8 cellular contexts compared by ENCODE assay signal in genomic region chr6:108118359-108118724, GRCh38. TPM values are rescaled to one million over a fixed set of nuclear protein-coding genes. Genes with fewer than 3 reads are reported as not detected.
A peak's percentile ranks its signal among the peaks of the same experiment; 100 is the strongest.
DNase-seq lines count a peak whose midpoint lies in the region; ATAC-seq and TF ChIP-seq lines count a peak whose summit lies in the region.

No MANE protein-coding gene starts in this region.

- H3K4me1 ChIP-seq in lower lobe of right lung (peaks cover 49% of the 10 kb centered on the region), tibial artery (peaks cover 0 to 56% (median 43%) of the 10 kb centered on the region in 4 donors)

- no peak for DNase-seq in activated T-cell treated with anti-CD3 and anti-CD28 coated beads, Interleukin-2, amount 50 U/mL, for 4 hours
- DNase-seq in activated T-cell treated with anti-CD3 and anti-CD28 coated beads for 4 hours (no peak), lower lobe of right lung (no peak), tibial artery (no peak), omental fat pad (ENCODE audit: low spot score) (no peak)
- DNase-seq in activated naive CD8-positive, alpha-beta T cell treated with anti-CD3 and anti-CD28 coated beads, Interleukin-2, amount 50 U/mL, for 24 hours, result no peak
- no peak for DNase-seq in activated CD4-positive, alpha-beta T cell treated with anti-CD3 and anti-CD28 coated beads for 1 hour

- H3K9me3 ChIP-seq in lower lobe of right lung, result no peaks in the 10 kb centered on the region
- H3K9me3 ChIP-seq in tibial artery, result no peaks in the 10 kb centered on the region

- no peaks in the 10 kb centered on the region for H3K9me3 Mint-ChIP-seq in activated T-cell treated with anti-CD3 and anti-CD28 coated beads, Interleukin-2, amount 50 U/mL, for 4 hours
- H3K9me3 Mint-ChIP-seq in activated naive CD8-positive, alpha-beta T cell treated with anti-CD3 and anti-CD28 coated beads, Interleukin-2, amount 50 U/mL, for 24 hours, result no peaks in the 10 kb centered on the region

- H3K36me3 ChIP-seq in lower lobe of right lung (no peaks in the 10 kb centered on the region), tibial artery (no peaks in the 10 kb centered on the region)

- no peak for ATAC-seq in activated T-cell treated with anti-CD3 and anti-CD28 coated beads, Interleukin-2, amount 50 U/mL, for 4 hours
- no peak for ATAC-seq in activated naive CD8-positive, alpha-beta T cell treated with anti-CD3 and anti-CD28 coated beads, Interleukin-2, amount 50 U/mL, for 24 hours
- ATAC-seq in lower lobe of right lung (peak in 1 of 2 donors; percentile 11), omental fat pad (ENCODE audit: low FRiP score) (no peak), GM19452 (IDR thresholded peaks at IDR 0.05; ENCODE audit: unreplicated experiment) (no peak)

- peak overlapping the region; percentile 85 for H3K4me3 Mint-ChIP-seq in activated T-cell treated with anti-CD3 and anti-CD28 coated beads, Interleukin-2, amount 50 U/mL, for 4 hours
- peak overlapping the region; percentile 85 for H3K4me3 Mint-ChIP-seq in activated naive CD8-positive, alpha-beta T cell treated with anti-CD3 and anti-CD28 coated beads, Interleukin-2, amount 50 U/mL, for 24 hours

- no peak overlapping the region for H3K27ac ChIP-seq in lower lobe of right lung
- no peak overlapping the region for H3K27ac ChIP-seq in tibial artery

- no peak for TF ChIP-seq CTCF in lower lobe of right lung (IDR thresholded peaks at IDR 0.05)
- no peak for TF ChIP-seq CTCF in tibial artery (IDR thresholded peaks at IDR 0.05)
- TF ChIP-seq CTCF in omental fat pad (IDR thresholded peaks at IDR 0.05), result no peak

- H3K4me3 ChIP-seq in lower lobe of right lung (peak overlapping the region; percentile 82), tibial artery (peak overlapping the region; percentile 54 to 58)

- H3K27me3 Mint-ChIP-seq in activated T-cell treated with anti-CD3 and anti-CD28 coated beads, Interleukin-2, amount 50 U/mL, for 4 hours (ENCODE audit: low read depth), result peaks cover 90% of the 10 kb centered on the region
- peaks cover 90% of the 10 kb centered on the region for H3K27me3 Mint-ChIP-seq in activated naive CD8-positive, alpha-beta T cell treated with anti-CD3 and anti-CD28 coated beads, Interleukin-2, amount 50 U/mL, for 24 hours

- H3K4me1 Mint-ChIP-seq in activated T-cell treated with anti-CD3 and anti-CD28 coated beads, Interleukin-2, amount 50 U/mL, for 4 hours (ENCODE audit: low read depth), result peaks cover 51% of the 10 kb centered on the region
- H3K4me1 Mint-ChIP-seq in activated naive CD8-positive, alpha-beta T cell treated with anti-CD3 and anti-CD28 coated beads, Interleukin-2, amount 50 U/mL, for 24 hours, result peaks cover 49% of the 10 kb centered on the region

- intact Hi-C loops in lower lobe of right lung (cut with DNase I), result loop anchor here (10.0 kb wide), 1 partner anchor 376 kb away; no protein-coding TSS in a partner anchor
- intact Hi-C loops in tibial artery (cut with DNase I; ENCODE audit: low total_unique reads), result loop anchor here (10.0 kb wide), 1 partner anchor 376 kb away; no protein-coding TSS in a partner anchor

- H3K27me3 ChIP-seq in lower lobe of right lung (ENCODE audit: low read depth) (peaks cover 96% of the 10 kb centered on the region), tibial artery (peaks cover 0 to 88% of the 10 kb centered on the region in 2 donors)

- H3K36me3 Mint-ChIP-seq in activated T-cell treated with anti-CD3 and anti-CD28 coated beads, Interleukin-2, amount 50 U/mL, for 4 hours (ENCODE audit: insufficient read depth), result no peaks in the 10 kb centered on the region
- no peaks in the 10 kb centered on the region for H3K36me3 Mint-ChIP-seq in activated naive CD8-positive, alpha-beta T cell treated with anti-CD3 and anti-CD28 coated beads, Interleukin-2, amount 50 U/mL, for 24 hours (ENCODE audit: low read depth)

- no peak overlapping the region for H3K27ac Mint-ChIP-seq in activated naive CD8-positive, alpha-beta T cell treated with anti-CD3 and anti-CD28 coated beads, Interleukin-2, amount 50 U/mL, for 24 hours

RNA-seq across cellular contexts. Expression of gene OSTM1, which starts 43.8 kb away (rescaled TPM):
- total RNA-seq in activated T-cell treated with anti-CD3 and anti-CD28 coated beads, Interleukin-2, amount 50 U/mL, for 4 hours, result 10 to 100 TPM; 30.0 to 40.7 (median 31.4) TPM
- total RNA-seq in lower lobe of right lung, result 63.8 TPM
- total RNA-seq in omental fat pad, result 10 to 100 TPM; 38.5 to 53.4 (median 43.1) TPM

RNA-seq across cellular contexts. Expression of gene NR2E1, which starts 47.5 kb away (rescaled TPM):
- total RNA-seq in activated T-cell treated with anti-CD3 and anti-CD28 coated beads, Interleukin-2, amount 50 U/mL, for 4 hours, result not detected
- total RNA-seq in lower lobe of right lung (not detected), omental fat pad (not detected)
